ENCODE assay signal across 2 cellular contexts in the genomic region with DNA sequence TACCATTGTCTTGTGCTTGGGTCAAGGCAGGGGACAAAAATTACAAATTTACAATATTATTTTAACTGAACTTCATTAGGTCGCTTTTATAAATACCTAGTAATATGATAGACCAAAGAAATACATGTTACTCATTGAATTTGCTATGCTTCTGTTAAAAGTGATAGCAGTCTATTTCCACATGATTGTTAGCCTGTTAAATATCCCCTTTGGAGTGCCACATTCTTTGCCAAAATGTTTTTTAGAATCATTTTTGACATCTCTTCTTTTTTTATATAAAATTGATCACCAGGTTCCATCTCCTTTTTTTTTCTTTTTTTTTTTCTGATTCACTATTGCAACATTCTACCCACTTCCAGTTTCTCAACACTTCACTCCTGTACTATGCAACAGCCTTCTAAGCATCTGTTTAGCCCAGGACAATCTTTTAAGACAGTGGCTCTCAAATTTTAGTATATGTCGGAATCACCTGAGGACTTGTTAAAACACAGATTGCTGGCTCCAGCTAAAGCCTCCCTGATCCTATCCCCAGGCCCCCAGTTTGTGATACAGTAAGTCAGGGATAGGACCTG.
TF ChIP-seq lines count a peak whose summit lies in the region.

No MANE protein-coding gene starts in this region.

TF ChIP-seq in HCT116, 20 proteins besides CTCF, POLR2A, EP300 and RAD21:
- TF ChIP-seq ATF3 (IDR thresholded peaks at IDR 0.05): no peak

TF ChIP-seq in SK-N-SH, 30 proteins besides CTCF, POLR2A, EP300 and RAD21:
- TF ChIP-seq JUND (IDR thresholded peaks at IDR 0.05) (no peak), TEAD4 (IDR thresholded peaks at IDR 0.05; ENCODE audit: borderline replicate concordance, insufficient read depth) (no peak), TAF1 (IDR thresholded peaks at IDR 0.05; ENCODE audit: borderline replicate concordance, low read depth, low read length) (no peak), FOXJ3 (CRISPR knock-in tag; IDR thresholded peaks at IDR 0.05) (no peak), USF1 (IDR thresholded peaks at IDR 0.05; ENCODE audit: borderline replicate concordance, low read depth) (no peak), REST (IDR thresholded peaks at IDR 0.05; ENCODE audit: low read depth, low read length) (no peak), POLR2AphosphoS5 (IDR thresholded peaks at IDR 0.05; ENCODE audit: low read depth, low read length) (no peak), MXI1 (IDR thresholded peaks at IDR 0.05; ENCODE audit: low read depth, low read length) (no peak), TCF12 (IDR thresholded peaks at IDR 0.05) (no peak)
- TF ChIP-seq, protein P1, sequence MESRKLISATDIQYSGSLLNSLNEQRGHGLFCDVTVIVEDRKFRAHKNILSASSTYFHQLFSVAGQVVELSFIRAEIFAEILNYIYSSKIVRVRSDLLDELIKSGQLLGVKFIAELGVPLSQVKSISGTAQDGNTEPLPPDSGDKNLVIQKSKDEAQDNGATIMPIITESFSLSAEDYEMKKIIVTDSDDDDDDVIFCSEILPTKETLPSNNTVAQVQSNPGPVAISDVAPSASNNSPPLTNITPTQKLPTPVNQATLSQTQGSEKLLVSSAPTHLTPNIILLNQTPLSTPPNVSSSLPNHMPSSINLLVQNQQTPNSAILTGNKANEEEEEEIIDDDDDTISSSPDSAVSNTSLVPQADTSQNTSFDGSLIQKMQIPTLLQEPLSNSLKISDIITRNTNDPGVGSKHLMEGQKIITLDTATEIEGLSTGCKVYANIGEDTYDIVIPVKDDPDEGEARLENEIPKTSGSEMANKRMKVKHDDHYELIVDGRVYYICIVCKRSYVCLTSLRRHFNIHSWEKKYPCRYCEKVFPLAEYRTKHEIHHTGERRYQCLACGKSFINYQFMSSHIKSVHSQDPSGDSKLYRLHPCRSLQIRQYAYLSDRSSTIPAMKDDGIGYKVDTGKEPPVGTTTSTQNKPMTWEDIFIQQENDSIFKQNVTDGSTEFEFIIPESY (IDR thresholded peaks at IDR 0.05; ENCODE audit: borderline replicate concordance, low read depth): no peak
TF ChIP-seq in SK-N-SH: peak in this region for 0.
